8 cellular contexts compared by ENCODE assay signal in genomic region chr6:156687875-156688549, GRCh38.
DNase-seq lines count a peak whose midpoint lies in the region; ATAC-seq and TF ChIP-seq lines count a peak whose summit lies in the region.

No MANE protein-coding gene starts in this region.

- H3K4me2 ChIP-seq in OCI-LY3 (ENCODE audit: low read length) = peak overlapping the region; percentile 98

- H3K9ac ChIP-seq in OCI-LY3 (ENCODE audit: low read length) (peak overlapping the region; percentile 73), colonic mucosa (ENCODE audit: low read depth in 2 of 2, low read length in 2 of 2) (peak overlapping the region; percentile 52 to 73)

- peak overlapping the region; percentile 82 for H3K4me3 ChIP-seq in OCI-LY3 (ENCODE audit: low read length)
- H3K4me3 ChIP-seq in colonic mucosa = peak overlapping the region; percentile 54

- DNase-seq in activated naive CD4-positive, alpha-beta T cell treated with anti-CD3 and anti-CD28 coated beads, Interleukin-2, amount 10 ng/mL, durations not matched to agents 7 days and 5 days = no peak
- no peak for DNase-seq in activated naive CD4-positive, alpha-beta T cell treated with anti-CD3 and anti-CD28 coated beads, Interleukin-2, amount 50 U/mL, for 16 hours
- DNase-seq in colonic mucosa = peak; percentile 45
- DNase-seq in left kidney (ENCODE audit: low read depth, low spot score) = peak; percentile 72
- peak; percentile 80 for DNase-seq in superior temporal gyrus (ENCODE audit: extremely low spot score)

- H3K36me3 ChIP-seq in OCI-LY3 (replicated peaks; ENCODE audit: low read depth, low read length) (no peaks in the 10 kb centered on the region), colonic mucosa (no peaks in the 10 kb centered on the region)

- peak overlapping the region; percentile 76 for H3K4me3 Mint-ChIP-seq in activated naive CD4-positive, alpha-beta T cell treated with anti-CD3 and anti-CD28 coated beads, Interleukin-2, amount 10 ng/mL, durations not matched to agents 7 days and 5 days

- H3K27me3 ChIP-seq in OCI-LY3 (ENCODE audit: low read depth, low read length) (no peaks in the 10 kb centered on the region; the same call in 1 of the 2 replicates), colonic mucosa (no peaks in the 10 kb centered on the region)

- peak overlapping the region; percentile 36 for H3K27ac ChIP-seq in OCI-LY3 (ENCODE audit: low read length)
- peak overlapping the region; percentile 90 for H3K27ac ChIP-seq in colonic mucosa

- H3K9me3 Mint-ChIP-seq in activated naive CD4-positive, alpha-beta T cell treated with anti-CD3 and anti-CD28 coated beads, Interleukin-2, amount 10 ng/mL, durations not matched to agents 7 days and 5 days = no peaks in the 10 kb centered on the region

- peak overlapping the region; percentile 85 for H3K27ac Mint-ChIP-seq in activated naive CD4-positive, alpha-beta T cell treated with anti-CD3 and anti-CD28 coated beads, Interleukin-2, amount 10 ng/mL, durations not matched to agents 7 days and 5 days

- no peaks in the 10 kb centered on the region for H4K20me1 ChIP-seq in OCI-LY3 (ENCODE audit: insufficient read depth, low read length)

- CTCF ChIA-PET in activated naive CD4-positive, alpha-beta T cell treated with anti-CD3 and anti-CD28 coated beads, Interleukin-2, amount 10 ng/mL, durations not matched to agents 7 days and 5 days (lab: Charles Lee) = no interaction called here

- peaks cover 10% of the 10 kb centered on the region for H3K27me3 Mint-ChIP-seq in activated naive CD4-positive, alpha-beta T cell treated with anti-CD3 and anti-CD28 coated beads, Interleukin-2, amount 10 ng/mL, durations not matched to agents 7 days and 5 days

- H3K4me1 Mint-ChIP-seq in activated naive CD4-positive, alpha-beta T cell treated with anti-CD3 and anti-CD28 coated beads, Interleukin-2, amount 10 ng/mL, durations not matched to agents 7 days and 5 days = peaks cover 25% of the 10 kb centered on the region

- no peaks in the 10 kb centered on the region for H3K79me2 ChIP-seq in OCI-LY3 (ENCODE audit: low read length)

- H3K36me3 Mint-ChIP-seq in activated naive CD4-positive, alpha-beta T cell treated with anti-CD3 and anti-CD28 coated beads, Interleukin-2, amount 10 ng/mL, durations not matched to agents 7 days and 5 days = no peaks in the 10 kb centered on the region

- TF ChIP-seq CTCF in OCI-LY3 (IDR thresholded peaks at IDR 0.05; ENCODE audit: low read depth, low read length) = no peak
- no peak for TF ChIP-seq CTCF in colonic mucosa (IDR thresholded peaks at IDR 0.05)

- intact Hi-C loops in colonic mucosa (cut with DNase I) = loop anchor here (5.0 kb wide), 1 partner anchor 334 kb away; no protein-coding TSS in a partner anchor

- H2AFZ ChIP-seq in OCI-LY3 (ENCODE audit: low read depth, low read length) = peak overlapping the region; percentile 80

- H3K4me1 ChIP-seq in OCI-LY3 (ENCODE audit: low read length) (peaks cover 42% of the 10 kb centered on the region), colonic mucosa (no peaks in the 10 kb centered on the region)

- ATAC-seq in HG03280 (IDR thresholded peaks at IDR 0.05; ENCODE audit: unreplicated experiment) = no peak
- no peak for ATAC-seq in GM21515 (IDR thresholded peaks at IDR 0.05; ENCODE audit: unreplicated experiment)

- no peaks in the 10 kb centered on the region for H3K9me3 ChIP-seq in OCI-LY3 (ENCODE audit: insufficient read depth, low read length)
- no peaks in the 10 kb centered on the region for H3K9me3 ChIP-seq in colonic mucosa

Comparison
In these comparisons a context has a peak if more than half of its experiments do, and no peak if none do; other contexts are left out.
1. DNase-seq: peak in colonic mucosa (single experiment), left kidney (single experiment) and superior temporal gyrus (single experiment); none in activated naive CD4-positive, alpha-beta T cell treated with anti-CD3 and anti-CD28 coated beads, Interleukin-2, amount 10 ng/mL, durations not matched to agents 7 days and 5 days (single experiment) and activated naive CD4-positive, alpha-beta T cell treated with anti-CD3 and anti-CD28 coated beads, Interleukin-2, amount 50 U/mL, for 16 hours (single experiment).